ENCODE assay signal across 16 cellular contexts in the genomic region with DNA sequence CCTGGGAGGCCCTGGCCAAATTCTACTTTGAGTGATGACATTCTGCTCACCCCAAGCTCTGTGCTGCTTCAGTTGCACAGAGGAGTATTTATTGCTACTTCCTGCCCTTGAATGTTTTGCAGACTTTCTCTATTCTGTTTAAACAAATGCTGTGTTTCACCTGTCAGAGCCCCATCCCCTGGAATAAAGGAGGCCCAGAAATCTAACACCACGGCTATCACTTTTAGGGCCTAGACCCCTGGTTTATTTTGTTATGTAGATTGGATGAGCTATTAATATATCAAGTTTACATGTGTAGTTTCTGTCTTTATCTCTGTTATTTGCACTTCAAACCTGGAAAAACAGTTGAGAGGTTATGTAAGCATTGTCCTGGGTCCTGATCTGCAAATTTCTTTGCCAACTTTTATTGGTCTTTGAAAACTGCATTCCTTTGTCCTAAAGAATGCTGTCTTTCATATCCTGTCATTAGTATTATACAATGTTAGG.
A peak's percentile ranks its signal among the peaks of the same experiment; 100 is the strongest.
DNase-seq lines count a peak whose midpoint lies in the region; ATAC-seq, FAIRE-seq and TF ChIP-seq lines count a peak whose summit lies in the region.
"Had no signal": no experiment of that assay in that cellular context is flagged by ENCODE, and none has a peak within 500 bp of the region (broad histone marks: within the 10 kb centered on the region; RNA-seq: fewer than 3 reads in every experiment).

No MANE protein-coding gene starts in this region.

- FAIRE-seq in pancreas (lab: Jason Lieb, UNC): no peak
- FAIRE-seq in GM19239 (lab: Jason Lieb, UNC): no peak

- whole genome bisulfite sequencing in pancreas, 2 donors: 6 to 13% methylated on average over 1 of the region's 1 CpG

- peak; percentile 62 for ATAC-seq in GM19324 (IDR thresholded peaks at IDR 0.05; ENCODE audit: low FRiP score, unreplicated experiment)
- peak; percentile 24 to 68 (median 46) for ATAC-seq in pancreas
- ATAC-seq: activated CD4-positive, alpha-beta T cell treated with anti-CD3 and anti-CD28 coated beads for 36 hours had no signal

- intact Hi-C loops in pancreas (cut with DNase I): no loop called here

- H3K9me3 ChIP-seq in pancreas: no peaks in the 10 kb centered on the region

- DNase-seq in NCI-H146 (lab: John Stamatoyannopoulos, UW) (peak; percentile 84), dermis blood vessel endothelial cell (peak; percentile 39), pancreas (no peak), DMS 273 treated with DMSO at 0.1 percent for 48 hours (lab: John Stamatoyannopoulos, UW) (no peak), chondrocyte (ENCODE audit: low spot score) (no peak), medulla oblongata (ENCODE audit: extremely low spot score) (no peak), GM19239 (ENCODE audit: insufficient read length, low spot score) (no peak)
- DNase-seq: activated CD4-positive, alpha-beta T cell treated with anti-CD3 and anti-CD28 coated beads for 36 hours; activated CD8-positive, alpha-beta memory T cell treated with anti-CD3 and anti-CD28 coated beads, Interleukin-2, amount 50 U/mL, for 4 hours; activated naive CD4-positive, alpha-beta T cell treated with Interleukin-2 at 50 U/mL for 16 hours; brain microvascular endothelial cell; effector memory CD4-positive, alpha-beta T cell; NCI-H2029; stimulated activated CD4-positive, alpha-beta T cell treated with anti-CD3 and anti-CD28 coated beads, Interleukin-1b, Interleukin-23, amount 100 ng/mL, for 48 hours; T1000 had no signal

- no peaks in the 10 kb centered on the region for H3K36me3 Mint-ChIP-seq in chondrocyte (ENCODE audit: low read depth)

- H3K27me3 ChIP-seq in pancreas: no peaks in the 10 kb centered on the region
- H3K27me3 ChIP-seq: brain microvascular endothelial cell had no signal

- H3K4me1 Mint-ChIP-seq in chondrocyte (ENCODE audit: low read depth): peaks cover 38% of the 10 kb centered on the region
- H3K4me1 Mint-ChIP-seq: activated CD4-positive, alpha-beta T cell treated with anti-CD3 and anti-CD28 coated beads for 36 hours had no signal

- no peak overlapping the region for H3K4me3 Mint-ChIP-seq in chondrocyte (ENCODE audit: unreplicated experiment)
- H3K4me3 Mint-ChIP-seq: activated CD4-positive, alpha-beta T cell treated with anti-CD3 and anti-CD28 coated beads for 36 hours had no signal

- H3K27ac Mint-ChIP-seq in chondrocyte (ENCODE audit: unreplicated experiment): no peak overlapping the region
- H3K27ac Mint-ChIP-seq: activated CD4-positive, alpha-beta T cell treated with anti-CD3 and anti-CD28 coated beads for 36 hours had no signal

- H3K27me3 Mint-ChIP-seq in chondrocyte (ENCODE audit: low read depth): no peaks in the 10 kb centered on the region

- H3K9me3 Mint-ChIP-seq in chondrocyte (ENCODE audit: low read depth): no peaks in the 10 kb centered on the region

- no peaks in the 10 kb centered on the region for H3K36me3 ChIP-seq in pancreas
- H3K36me3 ChIP-seq: brain microvascular endothelial cell had no signal

- TF ChIP-seq CTCF in pancreas (IDR thresholded peaks at IDR 0.05) (no peak), chondrocyte (IDR thresholded peaks at IDR 0.05) (no peak)

- H3K4me3 ChIP-seq in pancreas: no peak overlapping the region

- H3K4me1 ChIP-seq in pancreas: peaks cover 0 to 16% (median 6%) of the 10 kb centered on the region in 3 donors

- no peak overlapping the region for H3K27ac ChIP-seq in pancreas
- H3K27ac ChIP-seq: brain microvascular endothelial cell had no signal

Comparison
In these comparisons a context has a peak if more than half of its experiments do, and no peak if none do; other contexts are left out.
1. DNase-seq: peak in NCI-H146 (single experiment) and dermis blood vessel endothelial cell (single experiment); none in pancreas (0 of 6), DMS 273 treated with DMSO at 0.1 percent for 48 hours (single experiment), chondrocyte (single experiment), medulla oblongata (single experiment) and GM19239 (single experiment).